ENCODE assay signal across 8 cellular contexts in the genomic region with DNA sequence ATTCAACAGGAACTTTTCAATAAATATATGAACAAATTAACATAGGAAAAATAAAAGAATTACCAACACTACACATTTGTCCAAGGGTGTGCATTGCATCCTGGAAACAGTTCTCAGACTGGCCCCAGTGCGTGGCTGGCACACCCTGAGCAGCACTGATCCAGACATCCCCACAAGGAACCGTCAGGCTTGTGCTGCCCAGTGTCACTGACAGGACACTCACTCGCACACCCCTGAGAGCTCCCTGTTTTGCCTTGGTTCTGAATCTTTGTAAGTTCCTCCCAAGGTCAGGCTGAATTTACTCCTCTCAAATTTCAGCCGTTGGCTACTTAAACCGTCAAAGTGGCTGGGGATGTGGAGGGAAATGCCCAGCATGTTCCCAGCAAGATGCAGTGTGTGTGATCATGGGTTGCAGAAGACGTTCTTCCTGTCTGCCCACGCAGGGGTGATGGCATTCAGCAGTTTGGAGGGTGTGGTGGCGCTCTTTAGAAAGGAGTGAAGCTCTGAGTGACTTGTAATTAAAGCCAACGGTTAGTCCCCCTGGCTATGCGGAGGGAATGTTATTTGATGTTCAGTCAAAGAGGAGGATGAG. TPM values are rescaled to one million over a fixed set of nuclear protein-coding genes. Genes with fewer than 3 reads are reported as not detected.
A peak's percentile ranks its signal among the peaks of the same experiment; 100 is the strongest.
DNase-seq lines count a peak whose midpoint lies in the region; ATAC-seq lines count a peak whose summit lies in the region.

No MANE protein-coding gene starts in this region.

- H3K36me3 Mint-ChIP-seq in T-cell, result no peaks in the 10 kb centered on the region

- CTCF ChIA-PET in T-cell (lab: Charles Lee), result interaction anchor here in 1 of 2 donors (1.0 to 2.3 kb wide), 4 partner anchors 9 to 92 kb away, joined by 3 to 8 read pairs (median 4); no protein-coding TSS in a partner anchor

- DNase-seq in SIG-M5 treated with dmso at 0.1 percent for 504 hours (lab: John Stamatoyannopoulos, UW; ENCODE audit: unreplicated experiment), result peak; percentile 15
- no peak for DNase-seq in SIG-M5 (lab: John Stamatoyannopoulos, UW)
- peak in 33 of 34 experiments; percentile 44 to 83 (median 70) for DNase-seq in T-cell
- DNase-seq in amniotic stem cell (lab: John Stamatoyannopoulos, UW), result peak; percentile 74
- DNase-seq in left colon, result peak in 1 of 2 donors; percentile 48
- DNase-seq in stimulated activated CD4-positive, alpha-beta T cell treated with anti-CD3 and anti-CD28 coated beads, Interleukin-4, amount 100 ng/mL, for 24 hours, result peak; percentile 85

- H3K27me3 Mint-ChIP-seq in T-cell, result no peaks in the 10 kb centered on the region

- POLR2A ChIA-PET in T-cell (lab: Charles Lee), result interaction anchor here in 1 of 2 donors (0.5 to 1.6 kb wide), 4 partner anchors 11 to 97 kb away, joined by 3 to 5 read pairs (median 3); no protein-coding TSS in a partner anchor

- ATAC-seq in T-cell (replicated peaks in 1 of 4) (peak; percentile 22 to 78 (median 26)), left colon (peak; percentile 27), HG03135 (IDR thresholded peaks at IDR 0.05; ENCODE audit: unreplicated experiment) (no peak), HG03469 (IDR thresholded peaks at IDR 0.05; ENCODE audit: unreplicated experiment) (no peak)

- H3K4me3 Mint-ChIP-seq in T-cell, result peak overlapping the region; percentile 91 to 96 (median 94)

- peaks cover 47 to 58% (median 51%) of the 10 kb centered on the region in 3 donors for H3K4me1 Mint-ChIP-seq in T-cell

- H3K27ac Mint-ChIP-seq in T-cell, result peak overlapping the region; percentile 93 to 98

- H3K9me3 Mint-ChIP-seq in T-cell, result no peaks in the 10 kb centered on the region

- intact Hi-C loops in left colon (cut with DNase I, micrococcal nuclease), result no loop called here

RNA-seq across cellular contexts. Expression of a gene that starts 1.7 kb away (rescaled TPM):
- total RNA-seq in T-cell (10 to 100 TPM; 46.8 to 71.4 (median 57.1) TPM), left colon (100 to 1,000 TPM in 1 of 2 donors, 10 to 100 TPM in 1; 78.4 to 287 TPM)

RNA-seq across cellular contexts. Expression of a gene that starts 15.5 kb away (rescaled TPM):
- total RNA-seq in T-cell, result 10 to 100 TPM in 1 of 5 donors, 1 to 10 TPM in 4; 1.9 to 10.8 (median 6.1) TPM
- 100 to 1,000 TPM in 1 of 2 donors, 10 to 100 TPM in 1; 64.7 to 240 TPM for total RNA-seq in left colon

RNA-seq across cellular contexts. Expression of a gene that starts 20.8 kb away (rescaled TPM):
- 1 to 10 TPM in 1 of 5 donors, under 1 TPM in 3, not detected in 1; 0.66 to 1.9 (median 0.84) TPM for total RNA-seq in T-cell
- total RNA-seq in left colon, result 1 to 10 TPM; 1.5 to 1.8 TPM

RNA-seq across cellular contexts. Expression of a gene that starts 22.3 kb away (rescaled TPM):
- total RNA-seq in T-cell, result not detected
- 10 to 100 TPM in 1 of 2 donors, 1 to 10 TPM in 1; 5.1 to 60.6 TPM for total RNA-seq in left colon

RNA-seq across cellular contexts. Expression of a gene that starts 28.4 kb away (rescaled TPM):
- not detected for total RNA-seq in T-cell
- 1 to 10 TPM; 4.7 to 5.1 TPM for total RNA-seq in left colon

Comparison
In these comparisons a context has a peak if more than half of its experiments do, and no peak if none do; other contexts are left out.
1. ATAC-seq: peak in T-cell (4 of 4) and left colon (single experiment); none in HG03135 (single experiment) and HG03469 (single experiment).
2. RNA of a gene that starts 15.5 kb away (total RNA-seq): 64.7 to 240 TPM in left colon; 1.9 to 10.8 TPM in T-cell; every median in the first group is over 4 times any median in the second.